ENCODE assay signal across 12 cellular contexts in genomic region chr5:138954257-138955012, GRCh38.
DNase-seq lines count a peak whose midpoint lies in the region; ATAC-seq, FAIRE-seq and TF ChIP-seq lines count a peak whose summit lies in the region.
"Had no signal": no experiment of that assay in that cellular context is flagged by ENCODE, and none has a peak within 500 bp of the region (broad histone marks: within the 10 kb centered on the region; RNA-seq: fewer than 3 reads in every experiment).

No MANE protein-coding gene starts in this region.

- peaks cover 12% of the 10 kb centered on the region for H3K36me3 Mint-ChIP-seq in astrocyte (ENCODE audit: low read depth, unreplicated experiment)
- H3K36me3 Mint-ChIP-seq in stimulated activated memory B cell treated with anti-CD40 and anti-IgM and Interleukin-4, amounts not matched to agents 10 μg/mL and 1 μg/mL and 100 μg/mL, for 72 hours: no peaks in the 10 kb centered on the region

- no peak overlapping the region for H3K27ac ChIP-seq in KMS-11
- no peak overlapping the region for H3K27ac ChIP-seq in astrocyte (ENCODE audit: low read depth, low read length)

- no peak overlapping the region for H2AFZ ChIP-seq in KMS-11 (ENCODE audit: low read depth)
- no peak overlapping the region for H2AFZ ChIP-seq in astrocyte (ENCODE audit: low read depth, low read length)

- no peaks in the 10 kb centered on the region for H4K20me1 ChIP-seq in KMS-11 (ENCODE audit: insufficient read depth)
- H4K20me1 ChIP-seq in astrocyte (ENCODE audit: insufficient read depth, low read length): peaks cover 13% of the 10 kb centered on the region

- peak overlapping the region; percentile 55 for H3K4me3 Mint-ChIP-seq in astrocyte (ENCODE audit: unreplicated experiment)
- no peak overlapping the region for H3K4me3 Mint-ChIP-seq in stimulated activated memory B cell treated with anti-CD40 and anti-IgM and Interleukin-4, amounts not matched to agents 10 μg/mL and 1 μg/mL and 100 μg/mL, for 72 hours

- H3K4me3 ChIP-seq in KMS-11 (IDR thresholded peaks at IDR 0.05; ENCODE audit: insufficient read depth, low read depth, low read length) (no peak overlapping the region), astrocyte (ENCODE audit: insufficient read depth, low read depth, low read length) (no peak overlapping the region)
- H3K4me3 ChIP-seq: GM12878 had no signal

- no peak for ATAC-seq in stimulated activated memory B cell treated with anti-CD40 and anti-IgM and Interleukin-4, amounts not matched to agents 10 μg/mL and 1 μg/mL and 100 μg/mL, for 72 hours
- no peak for ATAC-seq in GM21786 (IDR thresholded peaks at IDR 0.05; ENCODE audit: unreplicated experiment)
- ATAC-seq in HG02973 (IDR thresholded peaks at IDR 0.05; ENCODE audit: unreplicated experiment): no peak

- peak overlapping the region; percentile 30; the same call in 1 of the 2 replicates for H3K9ac ChIP-seq in KMS-11
- H3K9ac ChIP-seq in astrocyte (ENCODE audit: low read length): no peak overlapping the region

- H3K27me3 ChIP-seq in KMS-11 (ENCODE audit: insufficient read depth, low read depth): no peaks in the 10 kb centered on the region
- no peaks in the 10 kb centered on the region for H3K27me3 ChIP-seq in astrocyte (ENCODE audit: insufficient read depth, low read length)

- H3K4me1 ChIP-seq in KMS-11 (ENCODE audit: low read depth, poor library complexity, severe bottlenecking): peaks cover 46% of the 10 kb centered on the region
- peaks cover 12% of the 10 kb centered on the region for H3K4me1 ChIP-seq in astrocyte (ENCODE audit: insufficient read depth, low read length)
- H3K4me1 ChIP-seq: Caco-2 had no signal

- H3K36me3 ChIP-seq in KMS-11 (ENCODE audit: insufficient read depth) (no peaks in the 10 kb centered on the region), astrocyte (ENCODE audit: insufficient read depth, low read length) (no peaks in the 10 kb centered on the region)

- H3K9me3 Mint-ChIP-seq in astrocyte (ENCODE audit: unreplicated experiment): no peaks in the 10 kb centered on the region
- H3K9me3 Mint-ChIP-seq in stimulated activated memory B cell treated with anti-CD40 and anti-IgM and Interleukin-4, amounts not matched to agents 10 μg/mL and 1 μg/mL and 100 μg/mL, for 72 hours: no peaks in the 10 kb centered on the region

- no peaks in the 10 kb centered on the region for H3K9me3 ChIP-seq in astrocyte (ENCODE audit: insufficient read depth, low read depth, low read length)
- H3K9me3 ChIP-seq: Caco-2 had no signal

- H3K27me3 Mint-ChIP-seq in astrocyte (ENCODE audit: low read depth, unreplicated experiment): peaks cover 11% of the 10 kb centered on the region
- H3K27me3 Mint-ChIP-seq in stimulated activated memory B cell treated with anti-CD40 and anti-IgM and Interleukin-4, amounts not matched to agents 10 μg/mL and 1 μg/mL and 100 μg/mL, for 72 hours: no peaks in the 10 kb centered on the region

- H3K27ac Mint-ChIP-seq in astrocyte (ENCODE audit: unreplicated experiment): no peak overlapping the region
- H3K27ac Mint-ChIP-seq in stimulated activated memory B cell treated with anti-CD40 and anti-IgM and Interleukin-4, amounts not matched to agents 10 μg/mL and 1 μg/mL and 100 μg/mL, for 72 hours: peak overlapping the region; percentile 63

- TF ChIP-seq CTCF in KMS-11 (conservative IDR thresholded peaks at IDR 0.05; ENCODE audit: low read depth, low read length) (no peak), astrocyte (IDR thresholded peaks at IDR 0.05; ENCODE audit: insufficient read depth, low read depth, low read length) (no peak)

- H3K79me2 ChIP-seq in KMS-11 (ENCODE audit: insufficient read depth, low read depth) (no peaks in the 10 kb centered on the region), astrocyte (ENCODE audit: insufficient read depth, low read length) (no peaks in the 10 kb centered on the region)

- no peak overlapping the region; the same call in 1 of the 2 replicates for H3K4me2 ChIP-seq in KMS-11
- H3K4me2 ChIP-seq in astrocyte (ENCODE audit: low read length): no peak overlapping the region

- H3K4me1 Mint-ChIP-seq in astrocyte (ENCODE audit: low read depth, unreplicated experiment): peaks cover 33% of the 10 kb centered on the region
- H3K4me1 Mint-ChIP-seq in stimulated activated memory B cell treated with anti-CD40 and anti-IgM and Interleukin-4, amounts not matched to agents 10 μg/mL and 1 μg/mL and 100 μg/mL, for 72 hours: peaks cover 21% of the 10 kb centered on the region

- no peak for FAIRE-seq in astrocyte (lab: Jason Lieb, UNC)
- FAIRE-seq: GM12878, urothelium cell line had no signal

- DNase-seq in astrocyte (ENCODE audit: low read depth) (no peak), kidney tubule cell (ENCODE audit: low spot score) (peak; percentile 28), MV-4-11 (lab: John Stamatoyannopoulos, UW) (no peak), SHP77 treated with DMSO at 0.1 percent for 48 hours (lab: John Stamatoyannopoulos, UW) (no peak)
- DNase-seq: occipital lobe had no signal
